ENCODE assay signal across 8 cellular contexts in the genomic region with DNA sequence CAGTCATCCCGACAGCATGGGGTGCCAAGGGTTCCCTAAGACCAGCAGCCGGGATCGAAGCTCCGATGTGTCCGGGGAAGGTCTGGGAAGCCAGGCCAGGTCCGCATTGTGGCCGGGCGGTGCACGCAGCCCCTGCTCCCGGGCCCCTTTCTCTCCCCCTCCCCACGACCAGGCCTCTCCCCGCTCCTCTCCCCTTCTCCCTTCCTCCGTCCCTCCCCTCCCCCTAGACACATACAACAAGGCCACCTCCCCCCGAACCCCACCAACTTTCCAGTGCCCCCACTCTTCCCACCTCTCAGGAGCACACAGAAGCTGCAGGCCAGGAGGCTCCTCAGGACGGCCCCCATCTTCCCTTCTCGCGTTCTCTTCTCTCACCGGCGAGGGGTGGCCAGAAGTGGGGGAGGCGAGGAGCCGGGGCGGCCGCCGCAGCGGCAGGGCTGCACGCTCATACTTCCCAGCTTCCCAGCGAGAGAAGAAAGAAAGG. TPM values are rescaled to one million over a fixed set of nuclear protein-coding genes. Genes with fewer than 3 reads are reported as not detected.
DNase-seq lines count a peak whose midpoint lies in the region; ATAC-seq and TF ChIP-seq lines count a peak whose summit lies in the region.

No MANE protein-coding gene starts in this region.

- H3K9me3 ChIP-seq in breast epithelium, result no peaks in the 10 kb centered on the region
- H3K9me3 ChIP-seq in liver (ENCODE audit: control insufficient read depth in 4 of 4, low read length in 3 of 4), result no peaks in the 10 kb centered on the region
- no peaks in the 10 kb centered on the region for H3K9me3 ChIP-seq in thymus (ENCODE audit: control insufficient read depth)

- peak; percentile 55 for DNase-seq in D341Med (ENCODE audit: low spot score)
- DNase-seq in HuH-7.5 (ENCODE audit: low spot score), result peak; percentile 37
- DNase-seq in breast epithelium (ENCODE audit: low spot score in 2 of 2), result no peak
- DNase-seq in amniotic stem cell (lab: John Stamatoyannopoulos, UW), result no peak
- no peak for DNase-seq in NCI-H2107 treated with DMSO at 0.1 percent for 48 hours (lab: John Stamatoyannopoulos, UW; ENCODE audit: unreplicated experiment)

- TF ChIP-seq CTCF in breast epithelium (IDR thresholded peaks at IDR 0.05), result no peak
- TF ChIP-seq CTCF in liver (IDR thresholded peaks at IDR 0.05; ENCODE audit: low read depth, low read length, missing input control), result no peak

- TF ChIP-seq RAD21 in liver (IDR thresholded peaks at IDR 0.05), result no peak

- WGBS in liver, result under 1% methylated on average over 27 of the region's 27 CpGs
- WGBS in thymus, result under 1% methylated on average over 27 of the region's 27 CpGs

- no peak for ATAC-seq in GM19463 (IDR thresholded peaks at IDR 0.05; ENCODE audit: unreplicated experiment)

- peak overlapping the region; percentile 77 to 86 (median 85) for H3K4me3 ChIP-seq in breast epithelium
- peak overlapping the region; percentile 72 to 93 (median 76) for H3K4me3 ChIP-seq in liver (ENCODE audit: low read depth in 1 of 3, low read length in 3 of 3)
- peak overlapping the region; percentile 77 for H3K4me3 ChIP-seq in thymus (ENCODE audit: low read length)

- H3K27me3 ChIP-seq in breast epithelium, result no peaks in the 10 kb centered on the region
- H3K27me3 ChIP-seq in liver (ENCODE audit: control insufficient read depth in 4 of 4, insufficient read depth in 4 of 4, low read length in 3 of 4), result no peaks in the 10 kb centered on the region
- H3K27me3 ChIP-seq in thymus (ENCODE audit: control insufficient read depth, insufficient read depth), result peaks cover 9% of the 10 kb centered on the region

- no peaks in the 10 kb centered on the region for H3K36me3 ChIP-seq in breast epithelium
- H3K36me3 ChIP-seq in liver (ENCODE audit: control insufficient read depth in 4 of 4, insufficient read depth in 3 of 4, low read depth in 1 of 4, low read length in 3 of 4), result no peaks in the 10 kb centered on the region
- H3K36me3 ChIP-seq in thymus (ENCODE audit: control insufficient read depth, insufficient read depth), result no peaks in the 10 kb centered on the region

- H3K9ac ChIP-seq in liver (ENCODE audit: low read depth in 1 of 2, low read length in 2 of 2), result peak overlapping the region; percentile 93 to 98

- intact Hi-C loops in breast epithelium (cut with DNase I; ENCODE audit: low total_unique reads), result loop anchor here (2.0 to 5.0 kb wide), 2 partner anchors 438 to 574 kb away; no protein-coding TSS in a partner anchor

- no peak for TF ChIP-seq POLR2A in breast epithelium (IDR thresholded peaks at IDR 0.05)

- H3K4me1 ChIP-seq in breast epithelium, result peaks cover 0 to 3% of the 10 kb centered on the region in 2 donors
- H3K4me1 ChIP-seq in liver (ENCODE audit: control insufficient read depth in 4 of 4, insufficient read depth in 4 of 4, low read length in 3 of 4), result peaks cover 8 to 25% (median 10%) of the 10 kb centered on the region in 4 donors
- H3K4me1 ChIP-seq in thymus (ENCODE audit: control insufficient read depth, insufficient read depth, low read length), result no peaks in the 10 kb centered on the region

- peak overlapping the region; percentile 99 to 100 for H3K27ac ChIP-seq in breast epithelium
- peak overlapping the region; percentile 95 to 99 for H3K27ac ChIP-seq in liver (ENCODE audit: low read depth in 1 of 2, low read length in 2 of 2)
- H3K27ac ChIP-seq in thymus (ENCODE audit: low read depth), result no peak overlapping the region

TF ChIP-seq in liver, 16 proteins besides CTCF, POLR2A, EP300 and RAD21:
- TF ChIP-seq EGR1 (IDR thresholded peaks at IDR 0.05; ENCODE audit: low read depth in 2 of 2) (no peak), GABPA (IDR thresholded peaks at IDR 0.05 in 1 of 2, conservative IDR thresholded peaks at IDR 0.05 in 1 of 2) (no peak), FOXA2 (IDR thresholded peaks at IDR 0.05) (no peak), YY1 (IDR thresholded peaks at IDR 0.05) (no peak), HNF4G (IDR thresholded peaks at IDR 0.05) (no peak), NR2F2 (IDR thresholded peaks at IDR 0.05) (no peak), JUND (IDR thresholded peaks at IDR 0.05) (no peak), TAF1 (conservative IDR thresholded peaks at IDR 0.05) (no peak), HNF4A (conservative IDR thresholded peaks at IDR 0.05) (no peak), RXRA (IDR thresholded peaks at IDR 0.05) (no peak), FOXA1 (IDR thresholded peaks at IDR 0.05) (no peak), SP1 (IDR thresholded peaks at IDR 0.05) (no peak)
- TF ChIP-seq, protein P1, sequence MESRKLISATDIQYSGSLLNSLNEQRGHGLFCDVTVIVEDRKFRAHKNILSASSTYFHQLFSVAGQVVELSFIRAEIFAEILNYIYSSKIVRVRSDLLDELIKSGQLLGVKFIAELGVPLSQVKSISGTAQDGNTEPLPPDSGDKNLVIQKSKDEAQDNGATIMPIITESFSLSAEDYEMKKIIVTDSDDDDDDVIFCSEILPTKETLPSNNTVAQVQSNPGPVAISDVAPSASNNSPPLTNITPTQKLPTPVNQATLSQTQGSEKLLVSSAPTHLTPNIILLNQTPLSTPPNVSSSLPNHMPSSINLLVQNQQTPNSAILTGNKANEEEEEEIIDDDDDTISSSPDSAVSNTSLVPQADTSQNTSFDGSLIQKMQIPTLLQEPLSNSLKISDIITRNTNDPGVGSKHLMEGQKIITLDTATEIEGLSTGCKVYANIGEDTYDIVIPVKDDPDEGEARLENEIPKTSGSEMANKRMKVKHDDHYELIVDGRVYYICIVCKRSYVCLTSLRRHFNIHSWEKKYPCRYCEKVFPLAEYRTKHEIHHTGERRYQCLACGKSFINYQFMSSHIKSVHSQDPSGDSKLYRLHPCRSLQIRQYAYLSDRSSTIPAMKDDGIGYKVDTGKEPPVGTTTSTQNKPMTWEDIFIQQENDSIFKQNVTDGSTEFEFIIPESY (IDR thresholded peaks at IDR 0.05), result no peak
- TF ChIP-seq, protein P2, sequence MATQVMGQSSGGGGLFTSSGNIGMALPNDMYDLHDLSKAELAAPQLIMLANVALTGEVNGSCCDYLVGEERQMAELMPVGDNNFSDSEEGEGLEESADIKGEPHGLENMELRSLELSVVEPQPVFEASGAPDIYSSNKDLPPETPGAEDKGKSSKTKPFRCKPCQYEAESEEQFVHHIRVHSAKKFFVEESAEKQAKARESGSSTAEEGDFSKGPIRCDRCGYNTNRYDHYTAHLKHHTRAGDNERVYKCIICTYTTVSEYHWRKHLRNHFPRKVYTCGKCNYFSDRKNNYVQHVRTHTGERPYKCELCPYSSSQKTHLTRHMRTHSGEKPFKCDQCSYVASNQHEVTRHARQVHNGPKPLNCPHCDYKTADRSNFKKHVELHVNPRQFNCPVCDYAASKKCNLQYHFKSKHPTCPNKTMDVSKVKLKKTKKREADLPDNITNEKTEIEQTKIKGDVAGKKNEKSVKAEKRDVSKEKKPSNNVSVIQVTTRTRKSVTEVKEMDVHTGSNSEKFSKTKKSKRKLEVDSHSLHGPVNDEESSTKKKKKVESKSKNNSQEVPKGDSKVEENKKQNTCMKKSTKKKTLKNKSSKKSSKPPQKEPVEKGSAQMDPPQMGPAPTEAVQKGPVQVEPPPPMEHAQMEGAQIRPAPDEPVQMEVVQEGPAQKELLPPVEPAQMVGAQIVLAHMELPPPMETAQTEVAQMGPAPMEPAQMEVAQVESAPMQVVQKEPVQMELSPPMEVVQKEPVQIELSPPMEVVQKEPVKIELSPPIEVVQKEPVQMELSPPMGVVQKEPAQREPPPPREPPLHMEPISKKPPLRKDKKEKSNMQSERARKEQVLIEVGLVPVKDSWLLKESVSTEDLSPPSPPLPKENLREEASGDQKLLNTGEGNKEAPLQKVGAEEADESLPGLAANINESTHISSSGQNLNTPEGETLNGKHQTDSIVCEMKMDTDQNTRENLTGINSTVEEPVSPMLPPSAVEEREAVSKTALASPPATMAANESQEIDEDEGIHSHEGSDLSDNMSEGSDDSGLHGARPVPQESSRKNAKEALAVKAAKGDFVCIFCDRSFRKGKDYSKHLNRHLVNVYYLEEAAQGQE (IDR thresholded peaks at IDR 0.05), result no peak
- TF ChIP-seq, protein P3, sequence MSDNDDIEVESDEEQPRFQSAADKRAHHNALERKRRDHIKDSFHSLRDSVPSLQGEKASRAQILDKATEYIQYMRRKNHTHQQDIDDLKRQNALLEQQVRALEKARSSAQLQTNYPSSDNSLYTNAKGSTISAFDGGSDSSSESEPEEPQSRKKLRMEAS (IDR thresholded peaks at IDR 0.05), result no peak
- TF ChIP-seq, protein P4, sequence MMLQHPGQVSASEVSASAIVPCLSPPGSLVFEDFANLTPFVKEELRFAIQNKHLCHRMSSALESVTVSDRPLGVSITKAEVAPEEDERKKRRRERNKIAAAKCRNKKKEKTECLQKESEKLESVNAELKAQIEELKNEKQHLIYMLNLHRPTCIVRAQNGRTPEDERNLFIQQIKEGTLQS (IDR thresholded peaks at IDR 0.05), result no peak

RNA-seq across cellular contexts. Expression of a gene that starts 0.4 kb away (rescaled TPM):
- 10 to 100 TPM; 28.6 to 69.1 (median 52.4) TPM for total RNA-seq in breast epithelium
- 10 to 100 TPM; 24.7 to 76.8 TPM for total RNA-seq in liver
- polyA plus RNA-seq in liver, result 10 to 100 TPM; 14.7 to 21.7 TPM
- 3.3 TPM for polyA plus RNA-seq in thymus

Comparison
In these comparisons a context has a peak if more than half of its experiments do, and no peak if none do; other contexts are left out.
1. DNase-seq: peak in D341Med (single experiment) and HuH-7.5 (single experiment); none in breast epithelium (0 of 2), amniotic stem cell (single experiment) and NCI-H2107 treated with DMSO at 0.1 percent for 48 hours (single experiment).
2. Peak in every context shown above with its lines, with median percentiles within 50 percentile points of each other: H3K4me3 ChIP-seq.